8 cellular contexts compared by ENCODE assay signal in the genomic region with DNA sequence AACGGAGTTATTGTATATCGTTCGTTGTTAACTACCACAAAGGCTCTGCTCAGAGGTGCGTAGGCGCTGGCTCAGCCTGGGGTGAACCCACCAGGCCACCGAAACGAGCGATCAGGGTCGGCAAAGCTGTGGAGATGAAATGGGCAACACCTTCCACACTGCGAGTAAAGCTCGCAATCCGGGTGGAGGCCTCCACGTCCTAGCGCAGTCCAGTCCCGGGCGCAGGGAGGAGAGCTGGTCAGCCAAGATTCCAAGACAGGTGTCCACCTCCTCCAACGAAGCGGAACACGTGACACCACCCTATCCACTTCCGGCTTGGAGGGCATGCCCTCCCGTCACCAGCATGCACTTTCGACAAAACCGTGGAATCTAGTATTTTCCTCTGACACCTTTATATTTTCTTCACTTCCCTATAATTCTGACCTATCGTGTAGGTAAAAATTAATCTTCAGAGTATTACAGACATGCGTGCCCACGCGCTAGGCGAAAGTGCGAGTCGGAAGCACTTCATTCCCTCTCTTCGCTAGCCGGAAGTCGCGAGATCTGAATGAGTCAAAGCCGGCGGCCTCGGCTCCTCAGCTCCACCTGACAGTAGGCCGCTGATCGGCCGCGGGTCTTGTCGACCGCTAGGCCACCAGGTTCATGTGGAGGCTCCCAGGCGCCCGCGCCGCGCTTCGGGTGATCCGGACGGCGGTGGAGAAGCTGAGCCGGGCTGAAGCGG. TPM values are rescaled to one million over a fixed set of nuclear protein-coding genes. Genes with fewer than 3 reads are reported as not detected.
A peak's percentile ranks its signal among the peaks of the same experiment; 100 is the strongest.
DNase-seq lines count a peak whose midpoint lies in the region; ATAC-seq and TF ChIP-seq lines count a peak whose summit lies in the region.

Gene PDE12, plus strand, starts transcription at position 537 of the 721 bp plus-strand sequence. Its CDS starts 106 bp downstream, at position 643.

- peak within 1 kb of the TSS; percentile 41 for H2BK5ac ChIP-seq in trophoblast cell (ENCODE audit: low read depth, low read length, poor library complexity)

- peak within 1 kb of the TSS; percentile 55 for H2BK120ac ChIP-seq in trophoblast cell (ENCODE audit: insufficient read depth, low read length, poor library complexity)

- H3K36me3 ChIP-seq in trophoblast cell (ENCODE audit: control insufficient read depth in 1 of 2, insufficient read depth in 2 of 2, low read length in 2 of 2) (peaks cover 0 to 3% of the 10 kb centered on the region in 2 experiments), tibial nerve (peaks cover 0 to 24% (median 0%) of the 10 kb centered on the region in 3 donors)

- no CpG with 5 or more reads among the region's 54 CpGs for WGBS in trophoblast cell (ENCODE audit: extremely low coverage, insufficient coverage, insufficient read length)
- 1 to 2% methylated on average over 34 to 38 of the region's 54 CpGs for WGBS in tibial nerve, 2 donors

- no peaks in the 10 kb centered on the region for H3K27me3 ChIP-seq in trophoblast cell (ENCODE audit: insufficient read depth, low read length)
- no peaks in the 10 kb centered on the region for H3K27me3 ChIP-seq in tibial nerve

- H3K4me3 ChIP-seq in GM12865 (ENCODE audit: low read depth, low read length) (peak within 1 kb of the TSS; percentile 72), trophoblast cell (ENCODE audit: low read depth, low read length) (peak within 1 kb of the TSS; percentile 93), tibial nerve (peak within 1 kb of the TSS; percentile 75 to 99 (median 88))

- TF ChIP-seq CTCF in GM12865 (IDR thresholded peaks at IDR 0.05; ENCODE audit: insufficient read depth, low read depth, low read length, missing control alignments): no peak
- TF ChIP-seq CTCF in tibial nerve (IDR thresholded peaks at IDR 0.05): peak in 1 of 5 experiments; percentile 45

- peak within 1 kb of the TSS; percentile 95 for H3K4me2 ChIP-seq in trophoblast cell (ENCODE audit: low read length)

- peak within 1 kb of the TSS; percentile 66 for H3K4ac ChIP-seq in trophoblast cell (ENCODE audit: low read depth, low read length)

- H3K27ac ChIP-seq in trophoblast cell (ENCODE audit: low read depth, low read length) (peak within 1 kb of the TSS; percentile 70), tibial nerve (peak within 1 kb of the TSS; percentile 66 to 94 (median 83))

- peak in 1 of 2 donors; percentile 47 for TF ChIP-seq POLR2A in tibial nerve (IDR thresholded peaks at IDR 0.05)

- H4K8ac ChIP-seq in trophoblast cell (ENCODE audit: low read depth, low read length): peak within 1 kb of the TSS; percentile 98

- peak within 1 kb of the TSS; percentile 79 for H3K18ac ChIP-seq in trophoblast cell (ENCODE audit: low read length)

- H3K14ac ChIP-seq in trophoblast cell (ENCODE audit: low read length): peak within 1 kb of the TSS; percentile 85

- no peak within 1 kb of the TSS for H3K23ac ChIP-seq in trophoblast cell (ENCODE audit: low read length)

- H3K4me3 Mint-ChIP-seq in activated naive CD8-positive, alpha-beta T cell treated with anti-CD3 and anti-CD28 coated beads, Interleukin-2, amount 50 U/mL, for 24 hours: peak within 1 kb of the TSS; percentile 95

- peaks cover 14% of the 10 kb centered on the region for H3K79me2 ChIP-seq in trophoblast cell (ENCODE audit: control insufficient read depth, insufficient read depth, low read length, poor library complexity)

- H3K9me3 ChIP-seq in trophoblast cell (ENCODE audit: insufficient read depth, low read depth, low read length) (peaks cover 2% of the 10 kb centered on the region), tibial nerve (no peaks in the 10 kb centered on the region)

- H2BK12ac ChIP-seq in trophoblast cell (ENCODE audit: low read length): no peak within 1 kb of the TSS

- H3K9ac ChIP-seq in trophoblast cell (ENCODE audit: low read length): peak within 1 kb of the TSS; percentile 95

- H3K79me1 ChIP-seq in trophoblast cell (ENCODE audit: low read length): peaks cover 10% of the 10 kb centered on the region

- no peaks in the 10 kb centered on the region for H3K9me3 Mint-ChIP-seq in activated naive CD8-positive, alpha-beta T cell treated with anti-CD3 and anti-CD28 coated beads, Interleukin-2, amount 50 U/mL, for 24 hours

- H2AFZ ChIP-seq in trophoblast cell (ENCODE audit: insufficient read depth, low read length, poor library complexity): peak within 1 kb of the TSS; percentile 92

- peaks cover 36% of the 10 kb centered on the region for H3K36me3 Mint-ChIP-seq in activated naive CD8-positive, alpha-beta T cell treated with anti-CD3 and anti-CD28 coated beads, Interleukin-2, amount 50 U/mL, for 24 hours (ENCODE audit: low read depth)

- peak within 1 kb of the TSS; percentile 95 for H4K12ac ChIP-seq in trophoblast cell (ENCODE audit: low read depth, low read length)

- H2AK5ac ChIP-seq in trophoblast cell (ENCODE audit: low read length): peak within 1 kb of the TSS; percentile 11

- peak within 1 kb of the TSS; percentile 99 for H3K27ac Mint-ChIP-seq in activated naive CD8-positive, alpha-beta T cell treated with anti-CD3 and anti-CD28 coated beads, Interleukin-2, amount 50 U/mL, for 24 hours

- peak; percentile 88 for ATAC-seq in HG02642 (IDR thresholded peaks at IDR 0.05; ENCODE audit: poor library complexity, unreplicated experiment)
- peak; percentile 84 for ATAC-seq in activated naive CD8-positive, alpha-beta T cell treated with anti-CD3 and anti-CD28 coated beads, Interleukin-2, amount 50 U/mL, for 24 hours

- TF ChIP-seq EP300 in tibial nerve (IDR thresholded peaks at IDR 0.05): peak in 1 of 2 donors; percentile 96

- peaks cover 36% of the 10 kb centered on the region for H3K4me1 Mint-ChIP-seq in activated naive CD8-positive, alpha-beta T cell treated with anti-CD3 and anti-CD28 coated beads, Interleukin-2, amount 50 U/mL, for 24 hours

- H3K27me3 Mint-ChIP-seq in activated naive CD8-positive, alpha-beta T cell treated with anti-CD3 and anti-CD28 coated beads, Interleukin-2, amount 50 U/mL, for 24 hours: no peaks in the 10 kb centered on the region

- intact Hi-C loops in cardiac septum (cut with DNase I): loop anchor here (1.0 to 10.0 kb wide), 4 partner anchors 41 to 391 kb away; partner anchors contain the start of genes ARF4, DENND6A, IL17RD and SLMAP

- H4K91ac ChIP-seq in trophoblast cell (ENCODE audit: low read depth, low read length): peak within 1 kb of the TSS; percentile 77

- peak; percentile 96 for DNase-seq in GM12865 (ENCODE audit: low read depth)
- peak; percentile 73 for DNase-seq in NCI-H1105 treated with DMSO at 0.1 percent for 48 hours (lab: John Stamatoyannopoulos, UW)
- DNase-seq in SW480 (ENCODE audit: low spot score): peak; percentile 91
- DNase-seq in activated naive CD8-positive, alpha-beta T cell treated with anti-CD3 and anti-CD28 coated beads, Interleukin-2, amount 50 U/mL, for 24 hours: peak; percentile 84
- peak; percentile 93 for DNase-seq in cardiac septum (ENCODE audit: low spot score)
- DNase-seq in trophoblast cell: peak; percentile 88 to 93
- DNase-seq in tibial nerve (ENCODE audit: low spot score in 2 of 2): peak; percentile 64 to 77

- H3K4me1 ChIP-seq in trophoblast cell (ENCODE audit: control insufficient read depth in 1 of 2, insufficient read depth in 2 of 2, low read length in 2 of 2) (peaks cover 3 to 15% of the 10 kb centered on the region in 2 experiments), tibial nerve (peaks cover 0 to 41% (median 17%) of the 10 kb centered on the region in 4 donors)

RNA-seq across cellular contexts. Expression of gene PDE12, which starts in this region (rescaled TPM):
- 14.7 TPM for total RNA-seq in cardiac septum
- polyA plus RNA-seq in trophoblast cell (2013): 7.4 TPM in 2 replicates
- 10 to 100 TPM; 10.5 to 20.1 (median 16.9) TPM for total RNA-seq in tibial nerve

Comparison
In these comparisons a context has a peak if more than half of its experiments do, and no peak if none do; other contexts are left out.
1. Peak in every context shown above with its lines: DNase-seq, ATAC-seq, H3K4me3 ChIP-seq and H3K27ac ChIP-seq.